Comparison of ENCODE assay signal across 24 cellular contexts in the genomic region with DNA sequence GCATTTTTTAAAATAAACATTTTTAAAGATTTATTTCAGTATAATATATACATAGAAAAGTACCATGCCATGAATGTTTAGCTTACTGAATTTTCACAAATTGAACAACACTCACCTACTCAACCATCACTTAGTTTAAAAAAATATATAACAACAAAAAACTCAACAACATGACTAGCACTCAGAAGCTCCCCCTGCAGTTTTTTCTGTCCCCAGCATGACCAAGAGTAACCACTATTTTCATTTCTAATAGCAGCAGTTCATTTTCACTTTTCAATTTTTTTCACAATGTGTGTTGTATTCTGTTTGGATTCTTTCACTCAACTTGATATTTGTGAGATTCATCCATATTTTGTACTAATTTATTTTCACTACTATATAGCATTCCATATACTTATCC.
"Had no signal": no experiment of that assay in that cellular context is flagged by ENCODE, and none has a peak within 500 bp of the region (broad histone marks: within the 10 kb centered on the region; RNA-seq: fewer than 3 reads in every experiment).

No MANE protein-coding gene starts in this region.

- H3K4me3 ChIP-seq: coronary artery, esophagus squamous epithelium, gastrocnemius medialis, left ventricle myocardium inferior, sigmoid colon, smooth muscle cell, thoracic aorta, vagina had no signal

- DNase-seq: activated CD4-positive, alpha-beta T cell treated with anti-CD3 and anti-CD28 coated beads for 4 hours; activated CD4-positive, alpha-beta T cell treated with anti-CD3 and anti-CD28 coated beads, Interleukin-2, amount 50 U/mL, for 48 hours; activated effector memory CD4-positive, alpha-beta T cell treated with Interleukin-2 at 50 U/mL for 16 hours; activated naive CD4-positive, alpha-beta T cell treated with anti-CD3 and anti-CD28 coated beads for 36 hours; activated naive CD8-positive, alpha-beta T cell treated with anti-CD3 and anti-CD28 coated beads, Interleukin-2, amount 10 ng/mL, durations not matched to agents 7 days and 5 days; activated T-cell treated with anti-CD3 and anti-CD28 coated beads, Interleukin-2, amount 50 U/mL, for 72 hours; amniotic stem cell; esophagus squamous epithelium; gastrocnemius medialis; hypothalamus; left ventricle myocardium inferior; naive thymus-derived CD4-positive, alpha-beta T cell; occipital lobe; posterior cingulate gyrus; sigmoid colon; stimulated activated CD4-positive, alpha-beta T cell treated with anti-CD3 and anti-CD28 coated beads, Interleukin-15, amount 100 ng/mL, for 24 hours had no signal

- H3K27ac Mint-ChIP-seq: activated naive CD4-positive, alpha-beta T cell treated with anti-CD3 and anti-CD28 coated beads for 36 hours; activated naive CD8-positive, alpha-beta T cell treated with anti-CD3 and anti-CD28 coated beads, Interleukin-2, amount 10 ng/mL, durations not matched to agents 7 days and 5 days; activated T-cell treated with anti-CD3 and anti-CD28 coated beads, Interleukin-2, amount 50 U/mL, for 72 hours; naive thymus-derived CD4-positive, alpha-beta T cell; stimulated activated memory B cell treated with anti-CD40 and anti-IgM and Interleukin-4, amounts not matched to agents 10 μg/mL and 1 μg/mL and 100 μg/mL, for 72 hours; type B pancreatic cell; WTC11 had no signal

- H3K4me2 ChIP-seq: smooth muscle cell had no signal

- H3K4me1 Mint-ChIP-seq: neural crest cell, WTC11 had no signal

- H3K27me3 Mint-ChIP-seq: activated naive CD8-positive, alpha-beta T cell treated with anti-CD3 and anti-CD28 coated beads, Interleukin-2, amount 10 ng/mL, durations not matched to agents 7 days and 5 days; stimulated activated memory B cell treated with anti-CD40 and anti-IgM and Interleukin-4, amounts not matched to agents 10 μg/mL and 1 μg/mL and 100 μg/mL, for 72 hours; type B pancreatic cell had no signal

- H3K36me3 ChIP-seq: esophagus squamous epithelium, gastrocnemius medialis, left ventricle myocardium inferior, sigmoid colon, thoracic aorta, vagina had no signal

- H3K9me3 ChIP-seq: esophagus squamous epithelium, gastrocnemius medialis, left ventricle myocardium inferior, sigmoid colon, thoracic aorta, vagina had no signal

- H3K4me3 Mint-ChIP-seq: activated naive CD4-positive, alpha-beta T cell treated with anti-CD3 and anti-CD28 coated beads for 36 hours; activated naive CD8-positive, alpha-beta T cell treated with anti-CD3 and anti-CD28 coated beads, Interleukin-2, amount 10 ng/mL, durations not matched to agents 7 days and 5 days; activated T-cell treated with anti-CD3 and anti-CD28 coated beads, Interleukin-2, amount 50 U/mL, for 72 hours; naive thymus-derived CD4-positive, alpha-beta T cell; neural crest cell; stimulated activated memory B cell treated with anti-CD40 and anti-IgM and Interleukin-4, amounts not matched to agents 10 μg/mL and 1 μg/mL and 100 μg/mL, for 72 hours; type B pancreatic cell; WTC11 had no signal

- H3K9me3 Mint-ChIP-seq: activated naive CD4-positive, alpha-beta T cell treated with anti-CD3 and anti-CD28 coated beads for 36 hours; activated naive CD8-positive, alpha-beta T cell treated with anti-CD3 and anti-CD28 coated beads, Interleukin-2, amount 10 ng/mL, durations not matched to agents 7 days and 5 days; activated T-cell treated with anti-CD3 and anti-CD28 coated beads, Interleukin-2, amount 50 U/mL, for 72 hours; neural crest cell; type B pancreatic cell; WTC11 had no signal

- H3K4me1 ChIP-seq: esophagus squamous epithelium, gastrocnemius medialis, left ventricle myocardium inferior, sigmoid colon, vagina had no signal

- ATAC-seq: activated T-cell treated with anti-CD3 and anti-CD28 coated beads, Interleukin-2, amount 50 U/mL, for 72 hours; gastrocnemius medialis; naive thymus-derived CD4-positive, alpha-beta T cell; stimulated activated memory B cell treated with anti-CD40 and anti-IgM and Interleukin-4, amounts not matched to agents 10 μg/mL and 1 μg/mL and 100 μg/mL, for 72 hours; WTC11 had no signal

- H3K36me3 Mint-ChIP-seq: activated naive CD8-positive, alpha-beta T cell treated with anti-CD3 and anti-CD28 coated beads, Interleukin-2, amount 10 ng/mL, durations not matched to agents 7 days and 5 days; naive thymus-derived CD4-positive, alpha-beta T cell; stimulated activated memory B cell treated with anti-CD40 and anti-IgM and Interleukin-4, amounts not matched to agents 10 μg/mL and 1 μg/mL and 100 μg/mL, for 72 hours; type B pancreatic cell; WTC11 had no signal

- H3K27me3 ChIP-seq: esophagus squamous epithelium, gastrocnemius medialis, sigmoid colon, vagina had no signal

- H3K27ac ChIP-seq: coronary artery, esophagus squamous epithelium, gastrocnemius medialis, left ventricle myocardium inferior, sigmoid colon, thoracic aorta, vagina had no signal
